Comparison of ENCODE assay signal across 9 cellular contexts in the genomic region with DNA sequence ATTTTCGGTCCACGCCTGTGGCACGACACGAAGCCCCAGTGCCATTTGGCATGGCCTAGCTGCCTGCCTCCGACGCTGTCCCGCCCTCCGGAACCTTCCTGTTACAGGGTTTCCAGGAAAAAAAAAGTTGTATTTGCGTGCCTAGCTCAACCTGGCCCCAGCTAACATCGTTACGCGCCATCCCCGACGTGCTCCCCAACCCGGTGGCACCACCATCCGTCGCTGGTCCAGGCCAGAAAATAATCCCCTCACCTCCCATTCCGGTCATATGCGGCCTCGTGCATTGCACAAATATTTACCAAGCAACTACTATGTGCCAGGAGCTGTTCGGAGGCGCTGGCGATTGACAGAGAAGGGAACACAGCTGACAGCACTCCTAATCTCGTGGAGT. TPM values are rescaled to one million over a fixed set of nuclear protein-coding genes. Genes with fewer than 3 reads are reported as not detected.
DNase-seq lines count a peak whose midpoint lies in the region; ATAC-seq, FAIRE-seq and TF ChIP-seq lines count a peak whose summit lies in the region.
"Had no signal": no experiment of that assay in that cellular context is flagged by ENCODE, and none has a peak within 500 bp of the region (broad histone marks: within the 10 kb centered on the region; RNA-seq: fewer than 3 reads in every experiment).

No MANE protein-coding gene starts in this region.

- H3K9me3 Mint-ChIP-seq in natural killer cell treated with Interleukin-12 subunit alpha and Interleukin-12 subunit beta and Interleukin-15 and Interleukin-18, amount 100 ng/mL, for 72 hours: no peaks in the 10 kb centered on the region

- H3K36me3 Mint-ChIP-seq in natural killer cell treated with Interleukin-12 subunit alpha and Interleukin-12 subunit beta and Interleukin-15 and Interleukin-18, amount 100 ng/mL, for 72 hours: no peaks in the 10 kb centered on the region

- peak overlapping the region; percentile 50; the same call in 1 of the 2 replicates for H3K4me3 ChIP-seq in AG09309 (ENCODE audit: control insufficient read depth, low read depth, low read length)
- peak overlapping the region; percentile 64 for H3K4me3 ChIP-seq in Jurkat, Clone E6-1 (ENCODE audit: low read length)
- H3K4me3 ChIP-seq in coronary artery: peak overlapping the region; percentile 81

- peak overlapping the region; percentile 67 for H3K4me3 Mint-ChIP-seq in natural killer cell treated with Interleukin-12 subunit alpha and Interleukin-12 subunit beta and Interleukin-15 and Interleukin-18, amount 100 ng/mL, for 72 hours

- H3K27ac Mint-ChIP-seq in natural killer cell treated with Interleukin-12 subunit alpha and Interleukin-12 subunit beta and Interleukin-15 and Interleukin-18, amount 100 ng/mL, for 72 hours: peak overlapping the region; percentile 72 to 83

- DNase-seq in AG09309 (ENCODE audit: low read depth) (no peak), coronary artery (ENCODE audit: low spot score) (no peak), NCI-H2227 treated with DMSO at 0.1 percent for 48 hours (lab: John Stamatoyannopoulos, UW) (no peak), GM12891 (ENCODE audit: insufficient read length, low spot score) (no peak), C1 segment of cervical spinal cord (lab: John Stamatoyannopoulos, UW) (no peak)
- DNase-seq in Jurkat, Clone E6-1 (ENCODE audit: low read depth, low spot score): no peak
- DNase-seq in natural killer cell treated with Interleukin-12 subunit alpha and Interleukin-12 subunit beta and Interleukin-15 and Interleukin-18, amount 100 ng/mL, for 72 hours (ENCODE audit: low spot score): no peak
- DNase-seq in stimulated activated CD4-positive, alpha-beta T cell treated with anti-CD3 and anti-CD28 coated beads, Interleukin-4, amount 100 ng/mL, for 24 hours: no peak

- H3K27me3 Mint-ChIP-seq in natural killer cell treated with Interleukin-12 subunit alpha and Interleukin-12 subunit beta and Interleukin-15 and Interleukin-18, amount 100 ng/mL, for 72 hours: peaks cover 3 to 6% of the 10 kb centered on the region in 2 donors

- TF ChIP-seq POLR2A in GM12891 (IDR thresholded peaks at IDR 0.05; ENCODE audit: low read depth, low read length): no peak

- TF ChIP-seq CTCF in AG09309 (IDR thresholded peaks at IDR 0.05; ENCODE audit: control insufficient read depth, insufficient read depth, low read depth, low read length, missing control alignments) (no peak), coronary artery (IDR thresholded peaks at IDR 0.05) (no peak)

- no peak for FAIRE-seq in GM12891 (lab: Jason Lieb, UNC)
- FAIRE-seq: endometrium had no signal

- H3K27ac ChIP-seq in coronary artery: no peak overlapping the region

- no peak for ATAC-seq in natural killer cell treated with Interleukin-12 subunit alpha and Interleukin-12 subunit beta and Interleukin-15 and Interleukin-18, amount 100 ng/mL, for 72 hours

- H3K4me1 Mint-ChIP-seq in natural killer cell treated with Interleukin-12 subunit alpha and Interleukin-12 subunit beta and Interleukin-15 and Interleukin-18, amount 100 ng/mL, for 72 hours (ENCODE audit: low read depth in 2 of 2): peaks cover 18 to 27% of the 10 kb centered on the region in 2 donors

TF ChIP-seq in GM12891, 5 proteins besides CTCF, POLR2A, EP300 and RAD21:
- no peak for TF ChIP-seq SPI1 (IDR thresholded peaks at IDR 0.05; ENCODE audit: low read depth, low read length)
- TF ChIP-seq POLR2AphosphoS5 (IDR thresholded peaks at IDR 0.05; ENCODE audit: low read depth, low read length): no peak
- no peak for TF ChIP-seq POU2F2 (IDR thresholded peaks at IDR 0.05; ENCODE audit: low read depth, low read length)
- no peak for TF ChIP-seq PAX5 (IDR thresholded peaks at IDR 0.05; ENCODE audit: insufficient read depth, low read length, severe bottlenecking)
- TF ChIP-seq TAF1 (IDR thresholded peaks at IDR 0.05; ENCODE audit: low read depth, low read length): no peak

RNA-seq across cellular contexts. Expression of a gene that starts 1.4 kb away (rescaled TPM):
- 0.96 TPM for polyA plus RNA-seq in Jurkat, Clone E6-1 (2012; ENCODE audit: insufficient read depth, insufficient read length)
- 1 to 10 TPM; 3.2 to 4.6 TPM for total RNA-seq in natural killer cell treated with Interleukin-12 subunit alpha and Interleukin-12 subunit beta and Interleukin-15 and Interleukin-18, amount 100 ng/mL, for 72 hours
- polyA plus RNA-seq in GM12891 (2012; ENCODE audit: low read depth, missing spikeins): 1.1 TPM

RNA-seq across cellular contexts. Expression of a gene that starts 21.9 kb away (rescaled TPM):
- polyA plus RNA-seq in Jurkat, Clone E6-1 (2012; ENCODE audit: insufficient read depth, insufficient read length): not detected
- total RNA-seq in natural killer cell treated with Interleukin-12 subunit alpha and Interleukin-12 subunit beta and Interleukin-15 and Interleukin-18, amount 100 ng/mL, for 72 hours: not detected
- not detected for polyA plus RNA-seq in GM12891 (2012; ENCODE audit: low read depth, missing spikeins)

RNA-seq across cellular contexts. Expression of a gene that starts 30.9 kb away (rescaled TPM):
- 55.8 TPM for polyA plus RNA-seq in Jurkat, Clone E6-1 (2012; ENCODE audit: insufficient read depth, insufficient read length)
- 10 to 100 TPM; 69.4 to 73.0 TPM for total RNA-seq in natural killer cell treated with Interleukin-12 subunit alpha and Interleukin-12 subunit beta and Interleukin-15 and Interleukin-18, amount 100 ng/mL, for 72 hours
- 26.7 TPM for polyA plus RNA-seq in GM12891 (2012; ENCODE audit: low read depth, missing spikeins)

RNA-seq across cellular contexts. Expression of a gene that starts 55.1 kb away (rescaled TPM):
- 222 TPM for polyA plus RNA-seq in Jurkat, Clone E6-1 (2012; ENCODE audit: insufficient read depth, insufficient read length)
- total RNA-seq in natural killer cell treated with Interleukin-12 subunit alpha and Interleukin-12 subunit beta and Interleukin-15 and Interleukin-18, amount 100 ng/mL, for 72 hours: 100 to 1,000 TPM; 323 TPM
- 116 TPM for polyA plus RNA-seq in GM12891 (2012; ENCODE audit: low read depth, missing spikeins)
